ENCODE assay signal across 1 cellular context in genomic region chr4:47032405-47033106, GRCh38.
TF ChIP-seq lines count a peak whose summit lies in the region.

No MANE protein-coding gene starts in this region.

TF ChIP-seq in HepG2, 621 proteins besides CTCF, POLR2A, EP300 and RAD21 (continued from another document):
- TF ChIP-seq ZSCAN5A (CRISPR knock-in tag; IDR thresholded peaks at IDR 0.05; ENCODE audit: borderline replicate concordance): no peak
- peak; percentile 58; the same call in 1 of the 2 replicates for TF ChIP-seq GABPB1 (CRISPR knock-in tag; IDR thresholded peaks at IDR 0.05)
- TF ChIP-seq MLLT10 (CRISPR knock-in tag; IDR thresholded peaks at IDR 0.05): no peak
- 0 out of 2 replicates have a peak, but pooled peaks have one; percentile 47 for TF ChIP-seq NFKB2 (CRISPR knock-in tag; IDR thresholded peaks at IDR 0.05; ENCODE audit: borderline replicate concordance)
- peak; percentile 36; the same call in 1 of the 2 replicates for TF ChIP-seq KDM5B (CRISPR knock-in tag; IDR thresholded peaks at IDR 0.05; ENCODE audit: borderline replicate concordance)
- peak; percentile 55 for TF ChIP-seq SALL1 (CRISPR knock-in tag; IDR thresholded peaks at IDR 0.05)
- 0 out of 2 replicates have a peak, but pooled peaks have one; percentile 23 for TF ChIP-seq ZNF292 (CRISPR knock-in tag; IDR thresholded peaks at IDR 0.05; ENCODE audit: borderline replicate concordance, low read depth)
- no peak for TF ChIP-seq ZNF549 (CRISPR knock-in tag; IDR thresholded peaks at IDR 0.05)
- no peak for TF ChIP-seq ZNF207 (IDR thresholded peaks at IDR 0.05; ENCODE audit: borderline replicate concordance)
- TF ChIP-seq ZBTB7B (CRISPR knock-in tag; IDR thresholded peaks at IDR 0.05): peak; percentile 94
- 0 out of 2 replicates have a peak, but pooled peaks have one; percentile 25 for TF ChIP-seq BORCS8-MEF2B (CRISPR knock-in tag; IDR thresholded peaks at IDR 0.05)
- TF ChIP-seq SMC3 (IDR thresholded peaks at IDR 0.05; ENCODE audit: low read length): peak; percentile 41
- TF ChIP-seq SP2 (CRISPR knock-in tag; IDR thresholded peaks at IDR 0.05): 0 out of 2 replicates have a peak, but pooled peaks have one; percentile 19
- 0 out of 2 replicates have a peak, but pooled peaks have one; percentile 29 for TF ChIP-seq UBTF (CRISPR knock-in tag; IDR thresholded peaks at IDR 0.05)
- TF ChIP-seq ZNF501 (CRISPR knock-in tag; IDR thresholded peaks at IDR 0.05): peak; percentile 54; the same call in 1 of the 2 replicates
- 0 out of 2 replicates have a peak, but pooled peaks have one; percentile 64 for TF ChIP-seq ZNF619 (CRISPR knock-in tag; IDR thresholded peaks at IDR 0.05)
- no peak for TF ChIP-seq ZNF564 (CRISPR knock-in tag; IDR thresholded peaks at IDR 0.05)
- peak; percentile 27; the same call in 1 of the 2 replicates for TF ChIP-seq MAX (IDR thresholded peaks at IDR 0.05)
- peak; percentile 63; the same call in 1 of the 2 replicates for TF ChIP-seq ZNF839 (CRISPR knock-in tag; IDR thresholded peaks at IDR 0.05; ENCODE audit: borderline replicate concordance)
- TF ChIP-seq ZBED4 (CRISPR knock-in tag; IDR thresholded peaks at IDR 0.05; ENCODE audit: borderline replicate concordance): 0 out of 2 replicates have a peak, but pooled peaks have one; percentile 33
- peak; percentile 73 for TF ChIP-seq YY1 (IDR thresholded peaks at IDR 0.05; ENCODE audit: insufficient read depth, insufficient replicate concordance, low read depth, low read length)
- no peak for TF ChIP-seq MED8 (CRISPR knock-in tag; IDR thresholded peaks at IDR 0.05; ENCODE audit: insufficient replicate concordance)
- peak; percentile 39; the same call in 1 of the 2 replicates for TF ChIP-seq KDM2A (CRISPR knock-in tag; IDR thresholded peaks at IDR 0.05; ENCODE audit: borderline replicate concordance, low read depth)
- TF ChIP-seq ZBTB7A (CRISPR knock-in tag; IDR thresholded peaks at IDR 0.05): peak; percentile 69; the same call in 1 of the 2 replicates
- peak; percentile 92; the same call in 1 of the 2 replicates for TF ChIP-seq MTF2 (CRISPR knock-in tag; IDR thresholded peaks at IDR 0.05; ENCODE audit: borderline replicate concordance)
- TF ChIP-seq CREB3 (CRISPR knock-in tag; IDR thresholded peaks at IDR 0.05): no peak
- TF ChIP-seq ZNF589 (CRISPR knock-in tag; conservative IDR thresholded peaks at IDR 0.05): no peak
- peak; percentile 63 to 65; a peak in 2 of 4 replicates for TF ChIP-seq HMGXB4 (CRISPR knock-in tag; IDR thresholded peaks at IDR 0.05; ENCODE audit: borderline replicate concordance in 1 of 2, low read depth in 1 of 2)
- TF ChIP-seq HNF1B (CRISPR knock-in tag; IDR thresholded peaks at IDR 0.05): peak; percentile 46; the same call in 1 of the 2 replicates
- TF ChIP-seq ZNF225 (CRISPR knock-in tag; IDR thresholded peaks at IDR 0.05): no peak
- TF ChIP-seq SRSF1 (optimal IDR thresholded peaks at IDR 0.05; ENCODE audit: low read depth, low read length): no peak
- peak; percentile 68 for TF ChIP-seq HNRNPLL (IDR thresholded peaks at IDR 0.05; ENCODE audit: low read depth, low read length, poor library complexity, severe bottlenecking)
- 0 out of 2 replicates have a peak, but pooled peaks have one; percentile 40 for TF ChIP-seq FOXO1 (CRISPR knock-in tag; IDR thresholded peaks at IDR 0.05)
- TF ChIP-seq STAG1 (CRISPR knock-in tag; IDR thresholded peaks at IDR 0.05): peak; percentile 80
- 0 out of 2 replicates have a peak, but pooled peaks have one; percentile 16 for TF ChIP-seq ZNF574 (CRISPR knock-in tag; IDR thresholded peaks at IDR 0.05)
- TF ChIP-seq ZNF687 (CRISPR knock-in tag; IDR thresholded peaks at IDR 0.05): peak; percentile 53
- TF ChIP-seq LCORL (IDR thresholded peaks at IDR 0.05): no peak
- peak; percentile 60 for TF ChIP-seq LCORL (CRISPR knock-in tag; IDR thresholded peaks at IDR 0.05)
- TF ChIP-seq GATAD2A (CRISPR knock-in tag; IDR thresholded peaks at IDR 0.05): 0 out of 2 replicates have a peak, but pooled peaks have one; percentile 38
TF ChIP-seq in HepG2: peak in this region for 30.
